8 cellular contexts compared by ENCODE assay signal in the genomic region with DNA sequence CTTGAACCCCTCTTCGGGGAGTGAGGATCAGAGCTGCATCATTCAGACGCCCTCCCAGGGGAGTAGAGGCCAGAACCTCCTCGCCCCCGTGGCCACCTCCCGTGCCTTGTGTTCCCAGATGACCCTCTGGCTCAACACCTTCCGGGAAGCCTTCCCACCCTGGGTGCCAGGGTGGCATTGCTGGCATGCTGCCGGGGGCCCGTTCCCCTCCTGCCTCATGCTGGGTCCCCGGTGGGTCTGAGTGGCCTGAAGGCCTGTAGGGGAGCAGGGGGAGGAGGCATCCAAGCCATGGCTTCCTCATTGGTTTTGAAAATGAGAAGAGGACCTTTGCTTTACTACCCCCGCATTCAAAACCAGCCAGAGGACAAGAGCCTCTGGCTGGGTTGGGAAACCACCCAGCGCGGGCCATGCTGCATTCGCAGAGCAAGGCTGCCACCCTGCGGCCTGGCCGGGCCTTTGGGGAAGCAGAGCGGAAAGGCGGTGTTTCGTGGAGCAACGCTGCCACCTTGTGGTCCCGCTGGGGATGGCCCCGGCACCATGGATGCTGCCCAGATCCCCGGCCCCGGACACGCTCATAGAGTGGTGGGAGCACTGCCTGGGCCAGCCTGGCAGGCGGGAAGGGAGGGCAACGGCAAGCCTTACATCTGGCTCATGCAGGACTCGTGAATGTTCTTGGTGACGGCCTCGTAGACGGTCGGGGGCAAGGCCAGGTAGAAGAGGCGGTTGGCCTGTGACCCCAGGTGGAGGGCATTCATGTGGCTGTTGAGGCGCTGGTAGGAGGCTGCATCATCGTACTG. TPM values are rescaled to one million over a fixed set of nuclear protein-coding genes. Genes with fewer than 3 reads are reported as not detected.
DNase-seq lines count a peak whose midpoint lies in the region; ATAC-seq and TF ChIP-seq lines count a peak whose summit lies in the region.

No MANE protein-coding gene starts in this region.

- no peaks in the 10 kb centered on the region for H3K27me3 Mint-ChIP-seq in MCF 10A (ENCODE audit: insufficient read depth, unreplicated experiment)

- H3K4me1 Mint-ChIP-seq in MCF 10A (ENCODE audit: insufficient read depth, unreplicated experiment): no peaks in the 10 kb centered on the region

- H3K4me3 Mint-ChIP-seq in MCF 10A (ENCODE audit: unreplicated experiment): no peak overlapping the region

- CTCF ChIA-PET in AG04450 (lab: Charles Lee): interaction anchor here (0.8 kb wide), 1 partner anchor 127 kb away, joined by 3 read pairs; no protein-coding TSS in a partner anchor
- CTCF ChIA-PET in MCF 10A (lab: Yijun Ruan, JAX): interaction anchor here (0.6 to 6.3 kb wide), 14 partner anchors 8 to 1577 kb away, joined by 3 to 54 read pairs (median 4); a partner anchor contains a TSS

- H3K9me3 Mint-ChIP-seq in MCF 10A (ENCODE audit: unreplicated experiment): no peaks in the 10 kb centered on the region

- TF ChIP-seq CTCF in AG04450 (IDR thresholded peaks at IDR 0.05; ENCODE audit: low read depth, low read length) (peak; percentile 87), VCaP (conservative IDR thresholded peaks at IDR 0.05) (peak; percentile 91), MCF 10A (IDR thresholded peaks at IDR 0.05; ENCODE audit: unreplicated experiment) (peak; percentile 100)

- no peaks in the 10 kb centered on the region for H3K9me3 ChIP-seq in AG04450 (ENCODE audit: control insufficient read depth, insufficient read depth, low read length)

- H3K27me3 ChIP-seq in AG04450 (ENCODE audit: control insufficient read depth, insufficient read depth, low read length): no peaks in the 10 kb centered on the region

- H3K27ac ChIP-seq in AG04450 (ENCODE audit: low read depth, low read length) (peak overlapping the region; percentile 47), VCaP (peak overlapping the region; percentile 32; the same call in 1 of the 2 replicates)

- POLR2A ChIA-PET in AG04450 (lab: Yijun Ruan, JAX): no interaction called here
- POLR2A ChIA-PET in MCF 10A (lab: Yijun Ruan, JAX): no interaction called here

- BruUV-seq in MCF 10A (replicated peaks; lab: Mats Ljungman, UMichigan): no TSS peak

- intact Hi-C loops in MCF 10A (cut with micrococcal nuclease): loop anchor here (1.0 to 5.0 kb wide), 4 partner anchors 137 to 1575 kb away; a partner anchor contains a TSS

- ATAC-seq in GM18861 (IDR thresholded peaks at IDR 0.05; ENCODE audit: unreplicated experiment) (peak; percentile 93), HG03066 (IDR thresholded peaks at IDR 0.05; ENCODE audit: low read depth, unreplicated experiment) (peak; percentile 91)

- peaks cover 18% of the 10 kb centered on the region for H3K36me3 Mint-ChIP-seq in MCF 10A (ENCODE audit: insufficient read depth, unreplicated experiment)

- H3K27ac Mint-ChIP-seq in MCF 10A (ENCODE audit: low read depth, unreplicated experiment): no peak overlapping the region

- DNase-seq in AG04450 (ENCODE audit: low read depth, low spot score) (no peak), NCI-H2196 treated with DMSO at 0.1 percent for 48 hours (lab: John Stamatoyannopoulos, UW; ENCODE audit: unreplicated experiment) (peak; percentile 22), MCF 10A (ENCODE audit: unreplicated experiment) (peak; percentile 86), islet precursor cell (peak; percentile 89)
- peak; percentile 81 to 92 for DNase-seq in stimulated activated CD4-positive, alpha-beta T cell treated with anti-CD3 and anti-CD28 coated beads, Interleukin-1b, Interleukin-23, amount 100 ng/mL, for 4 hours (ENCODE audit: low read depth in 2 of 2)

- H3K4me3 ChIP-seq in AG04450 (ENCODE audit: low read depth, low read length): no peak overlapping the region

RNA-seq across cellular contexts. Expression of a gene that starts 11.9 kb away (rescaled TPM):
- 172 and 244 TPM in 2 replicates for polyA plus RNA-seq in AG04450 (2011; rRNA removed)
- polyA minus RNA-seq in AG04450 (2011; rRNA and poly(A)+ RNA removed): 140 and 215 TPM in 2 replicates
- 42.1 and 49.5 TPM in 2 replicates for total RNA-seq in MCF 10A (2022)

RNA-seq across cellular contexts. Expression of a gene that starts 12.7 kb away (rescaled TPM):
- polyA plus RNA-seq in AG04450 (2011; rRNA removed): 25.1 and 35.8 TPM in 2 replicates
- polyA minus RNA-seq in AG04450 (2011; rRNA and poly(A)+ RNA removed): 12.6 and 20.1 TPM in 2 replicates
- 29.3 and 32.1 TPM in 2 replicates for total RNA-seq in MCF 10A (2022)

RNA-seq across cellular contexts. Expression of a gene that starts 18.7 kb away (rescaled TPM):
- polyA plus RNA-seq in AG04450 (2011; rRNA removed): 15.5 and 19.5 TPM in 2 replicates
- 10.0 and 11.9 TPM in 2 replicates for polyA minus RNA-seq in AG04450 (2011; rRNA and poly(A)+ RNA removed)
- total RNA-seq in MCF 10A (2022): 40.9 and 45.3 TPM in 2 replicates

RNA-seq across cellular contexts. Expression of a gene that starts 44.3 kb away (rescaled TPM):
- polyA plus RNA-seq in AG04450 (2011; rRNA removed): 10.1 and 13.8 TPM in 2 replicates
- 9.7 and 17.6 TPM in 2 replicates for polyA minus RNA-seq in AG04450 (2011; rRNA and poly(A)+ RNA removed)
- 17.9 and 21.2 TPM in 2 replicates for total RNA-seq in MCF 10A (2022)

RNA-seq across cellular contexts. Expression of a gene that starts 48.3 kb away (rescaled TPM):
- polyA plus RNA-seq in AG04450 (2011; rRNA removed): 17.4 and 20.5 TPM in 2 replicates
- polyA minus RNA-seq in AG04450 (2011; rRNA and poly(A)+ RNA removed): 18.5 and 25.3 TPM in 2 replicates
- 26.7 and 27.9 TPM in 2 replicates for total RNA-seq in MCF 10A (2022)
